Comparison of ENCODE assay signal across 28 cellular contexts in genomic region chr7:85115862-85116261, GRCh38.
"Had no signal": no experiment of that assay in that cellular context is flagged by ENCODE, and none has a peak within 500 bp of the region (broad histone marks: within the 10 kb centered on the region; RNA-seq: fewer than 3 reads in every experiment).

No MANE protein-coding gene starts in this region.

- H3K4me1 ChIP-seq: left lung, lower lobe of right lung, right atrium auricular region, right lobe of liver, tibial nerve, uterus had no signal

- H3K9me3 ChIP-seq: left lung, lower lobe of right lung, right atrium auricular region, right lobe of liver, tibial nerve, uterus had no signal

- H3K36me3 Mint-ChIP-seq: immature natural killer cell; stimulated activated memory B cell treated with anti-CD40 and anti-IgM and Interleukin-4, amounts not matched to agents 10 μg/mL and 1 μg/mL and 100 μg/mL, for 72 hours had no signal

- H3K4me3 ChIP-seq: left lung, lower lobe of right lung, right atrium auricular region, right lobe of liver, smooth muscle cell, tibial nerve, uterus had no signal

- H3K36me3 ChIP-seq: left lung, lower lobe of right lung, right atrium auricular region, right lobe of liver, tibial nerve, uterus had no signal

- H3K27me3 Mint-ChIP-seq: natural killer cell treated with Interleukin-12 subunit alpha and Interleukin-12 subunit beta and Interleukin-15 and Interleukin-18, amount 100 ng/mL, for 72 hours; progenitor cell of endocrine pancreas; stimulated activated memory B cell treated with anti-CD40 and anti-IgM and Interleukin-4, amounts not matched to agents 10 μg/mL and 1 μg/mL and 100 μg/mL, for 72 hours; stimulated activated naive CD8-positive, alpha-beta T cell treated with anti-CD3 and anti-CD28 coated beads, Interleukin-15, amount 100 ng/mL, for 72 hours; type B pancreatic cell had no signal

- H3K27me3 ChIP-seq: left lung, right atrium auricular region, right lobe of liver, tibial nerve, uterus had no signal

- H3K4me1 Mint-ChIP-seq: immature natural killer cell; naive B cell; neural crest cell; stimulated activated memory B cell treated with anti-CD40 and anti-IgM and Interleukin-4, amounts not matched to agents 10 μg/mL and 1 μg/mL and 100 μg/mL, for 72 hours; stimulated activated naive CD8-positive, alpha-beta T cell treated with anti-CD3 and anti-CD28 coated beads, Interleukin-15, amount 100 ng/mL, for 72 hours had no signal

- H3K9me3 Mint-ChIP-seq: stimulated activated memory B cell treated with anti-CD40 and anti-IgM and Interleukin-4, amounts not matched to agents 10 μg/mL and 1 μg/mL and 100 μg/mL, for 72 hours; stimulated activated naive CD8-positive, alpha-beta T cell treated with anti-CD3 and anti-CD28 coated beads, Interleukin-15, amount 100 ng/mL, for 72 hours; type B pancreatic cell had no signal

- ATAC-seq: left colon; left lung; lower lobe of right lung; natural killer cell treated with Interleukin-12 subunit alpha and Interleukin-12 subunit beta and Interleukin-15 and Interleukin-18, amount 100 ng/mL, for 72 hours; right lobe of liver; stimulated activated memory B cell treated with anti-CD40 and anti-IgM and Interleukin-4, amounts not matched to agents 10 μg/mL and 1 μg/mL and 100 μg/mL, for 72 hours; stimulated activated naive CD8-positive, alpha-beta T cell treated with anti-CD3 and anti-CD28 coated beads, Interleukin-15, amount 100 ng/mL, for 72 hours had no signal

- H3K4me3 Mint-ChIP-seq: immature natural killer cell; naive B cell; natural killer cell treated with Interleukin-12 subunit alpha and Interleukin-12 subunit beta and Interleukin-15 and Interleukin-18, amount 100 ng/mL, for 72 hours; neural crest cell; stimulated activated memory B cell treated with anti-CD40 and anti-IgM and Interleukin-4, amounts not matched to agents 10 μg/mL and 1 μg/mL and 100 μg/mL, for 72 hours; stimulated activated naive CD8-positive, alpha-beta T cell treated with anti-CD3 and anti-CD28 coated beads, Interleukin-15, amount 100 ng/mL, for 72 hours; type B pancreatic cell had no signal

- H3K27ac Mint-ChIP-seq: immature natural killer cell; natural killer cell treated with Interleukin-12 subunit alpha and Interleukin-12 subunit beta and Interleukin-15 and Interleukin-18, amount 100 ng/mL, for 72 hours; progenitor cell of endocrine pancreas; stimulated activated memory B cell treated with anti-CD40 and anti-IgM and Interleukin-4, amounts not matched to agents 10 μg/mL and 1 μg/mL and 100 μg/mL, for 72 hours; stimulated activated naive CD8-positive, alpha-beta T cell treated with anti-CD3 and anti-CD28 coated beads, Interleukin-15, amount 100 ng/mL, for 72 hours; type B pancreatic cell had no signal

- H3K4me2 ChIP-seq: smooth muscle cell had no signal

- DNase-seq: hypothalamus; immature natural killer cell; islet precursor cell; kidney glomerular epithelial cell; left colon; left lung; lower lobe of right lung; mammary epithelial cell; mesenchymal stem cell; naive B cell; nucleus accumbens; right lobe of liver; stimulated activated CD4-positive, alpha-beta T cell treated with anti-CD3 and anti-CD28 coated beads, Interleukin-1b, Interleukin-23, amount 100 ng/mL, for 48 hours; stimulated activated CD4-positive, alpha-beta T cell treated with anti-CD3 and anti-CD28 coated beads, Interleukin-2, amount 100 ng/mL, for 48 hours; stimulated activated CD4-positive, alpha-beta T cell treated with anti-CD3 and anti-CD28 coated beads, Interleukin-4, amount 100 ng/mL, for 4 hours; stimulated activated CD8-positive, alpha-beta memory T cell treated with anti-CD3 and anti-CD28 coated beads, Interleukin-4, amount 100 ng/mL, for 48 hours; stimulated activated naive CD4-positive, alpha-beta T cell treated with Interleukin-2 at 50 U/mL for 16 hours; stimulated activated naive CD8-positive, alpha-beta T cell treated with anti-CD3 and anti-CD28 coated beads, Interleukin-15, amount 100 ng/mL, for 72 hours; substantia nigra; uterus had no signal

- H3K27ac ChIP-seq: left lung, lower lobe of right lung, right atrium auricular region, right lobe of liver, tibial nerve, uterus had no signal
